ENCODE assay signal across 8 cellular contexts in genomic region chr2:39778233-39778632, GRCh38. TPM values are rescaled to one million over a fixed set of nuclear protein-coding genes. Genes with fewer than 3 reads are reported as not detected.
DNase-seq lines count a peak whose midpoint lies in the region; ATAC-seq and TF ChIP-seq lines count a peak whose summit lies in the region.

No MANE protein-coding gene starts in this region.

- TF ChIP-seq POLR2A in suprapubic skin (IDR thresholded peaks at IDR 0.05): no peak

- peak overlapping the region; percentile 99 for H3K4me3 Mint-ChIP-seq in activated naive CD4-positive, alpha-beta T cell treated with anti-CD3 and anti-CD28 coated beads, Interleukin-2, amount 50 U/mL, for 24 hours
- H3K4me3 Mint-ChIP-seq in activated CD8-positive, alpha-beta T cell treated with anti-CD3 and anti-CD28 coated beads, Interleukin-2, amount 10 ng/mL, durations not matched to agents 7 days and 5 days: peak overlapping the region; percentile 87

- TF ChIP-seq CTCF in suprapubic skin (IDR thresholded peaks at IDR 0.05): no peak
- TF ChIP-seq CTCF in mucosa of descending colon (IDR thresholded peaks at IDR 0.05): no peak

- H3K4me1 ChIP-seq in suprapubic skin (peaks cover 26% of the 10 kb centered on the region), mucosa of descending colon (ENCODE audit: low read depth) (peaks cover 7% of the 10 kb centered on the region)

- H3K36me3 ChIP-seq in suprapubic skin (no peaks in the 10 kb centered on the region), mucosa of descending colon (ENCODE audit: low read depth) (no peaks in the 10 kb centered on the region)

- POLR2A ChIA-PET in activated CD8-positive, alpha-beta T cell treated with anti-CD3 and anti-CD28 coated beads, Interleukin-2, amount 10 ng/mL, durations not matched to agents 7 days and 5 days (lab: Charles Lee): interaction anchor here (0.6 kb wide), 1 partner anchor 1936 kb away, joined by 3 read pairs; no protein-coding TSS in a partner anchor

- WGBS in suprapubic skin: 7% methylated on average over 2 of the region's 2 CpGs

- H3K27me3 Mint-ChIP-seq in activated naive CD4-positive, alpha-beta T cell treated with anti-CD3 and anti-CD28 coated beads, Interleukin-2, amount 50 U/mL, for 24 hours: no peaks in the 10 kb centered on the region
- H3K27me3 Mint-ChIP-seq in activated CD8-positive, alpha-beta T cell treated with anti-CD3 and anti-CD28 coated beads, Interleukin-2, amount 10 ng/mL, durations not matched to agents 7 days and 5 days (ENCODE audit: low read depth): no peaks in the 10 kb centered on the region

- H3K27me3 ChIP-seq in suprapubic skin: no peaks in the 10 kb centered on the region

- no peak overlapping the region for H3K27ac ChIP-seq in suprapubic skin

- TF ChIP-seq EP300 in suprapubic skin (IDR thresholded peaks at IDR 0.05): no peak

- H3K4me1 Mint-ChIP-seq in activated naive CD4-positive, alpha-beta T cell treated with anti-CD3 and anti-CD28 coated beads, Interleukin-2, amount 50 U/mL, for 24 hours: peaks cover 78% of the 10 kb centered on the region
- peaks cover 49% of the 10 kb centered on the region for H3K4me1 Mint-ChIP-seq in activated CD8-positive, alpha-beta T cell treated with anti-CD3 and anti-CD28 coated beads, Interleukin-2, amount 10 ng/mL, durations not matched to agents 7 days and 5 days (ENCODE audit: low read depth)

- ATAC-seq in activated CD8-positive, alpha-beta T cell treated with anti-CD3 and anti-CD28 coated beads, Interleukin-2, amount 10 ng/mL, durations not matched to agents 7 days and 5 days: no peak
- ATAC-seq in mucosa of descending colon: no peak

- H3K4me3 ChIP-seq in iPS-18c (ENCODE audit: insufficient read depth, low read depth, low read length): peak overlapping the region; percentile 85
- H3K4me3 ChIP-seq in suprapubic skin: peak overlapping the region; percentile 93
- H3K4me3 ChIP-seq in mucosa of descending colon: no peak overlapping the region

- H3K36me3 Mint-ChIP-seq in activated naive CD4-positive, alpha-beta T cell treated with anti-CD3 and anti-CD28 coated beads, Interleukin-2, amount 50 U/mL, for 24 hours: peaks cover 10% of the 10 kb centered on the region
- H3K36me3 Mint-ChIP-seq in activated CD8-positive, alpha-beta T cell treated with anti-CD3 and anti-CD28 coated beads, Interleukin-2, amount 10 ng/mL, durations not matched to agents 7 days and 5 days (ENCODE audit: low read depth): peaks cover 23% of the 10 kb centered on the region

- CTCF ChIA-PET in activated CD8-positive, alpha-beta T cell treated with anti-CD3 and anti-CD28 coated beads, Interleukin-2, amount 10 ng/mL, durations not matched to agents 7 days and 5 days (lab: Charles Lee): no interaction called here

- H3K9me3 Mint-ChIP-seq in activated naive CD4-positive, alpha-beta T cell treated with anti-CD3 and anti-CD28 coated beads, Interleukin-2, amount 50 U/mL, for 24 hours: no peaks in the 10 kb centered on the region
- H3K9me3 Mint-ChIP-seq in activated CD8-positive, alpha-beta T cell treated with anti-CD3 and anti-CD28 coated beads, Interleukin-2, amount 10 ng/mL, durations not matched to agents 7 days and 5 days (ENCODE audit: insufficient read depth): peaks cover 3% of the 10 kb centered on the region

- no peaks in the 10 kb centered on the region for H3K9me3 ChIP-seq in iPS-18c (ENCODE audit: control insufficient read depth, insufficient read depth, low read length)
- no peaks in the 10 kb centered on the region for H3K9me3 ChIP-seq in suprapubic skin
- no peaks in the 10 kb centered on the region for H3K9me3 ChIP-seq in mucosa of descending colon

- peak overlapping the region; percentile 98 for H3K27ac Mint-ChIP-seq in activated naive CD4-positive, alpha-beta T cell treated with anti-CD3 and anti-CD28 coated beads, Interleukin-2, amount 50 U/mL, for 24 hours
- H3K27ac Mint-ChIP-seq in activated CD8-positive, alpha-beta T cell treated with anti-CD3 and anti-CD28 coated beads, Interleukin-2, amount 10 ng/mL, durations not matched to agents 7 days and 5 days: peak overlapping the region; percentile 91

- intact Hi-C loops in posterior vena cava (cut with DNase I): no loop called here
- intact Hi-C loops in mucosa of descending colon (cut with DNase I, micrococcal nuclease): no loop called here

- DNase-seq in activated naive CD4-positive, alpha-beta T cell treated with anti-CD3 and anti-CD28 coated beads, Interleukin-2, amount 50 U/mL, for 16 hours: no peak
- DNase-seq in activated CD8-positive, alpha-beta T cell treated with anti-CD3 and anti-CD28 coated beads, Interleukin-2, amount 10 ng/mL, durations not matched to agents 7 days and 5 days: no peak
- no peak for DNase-seq in suprapubic skin (ENCODE audit: low spot score in 2 of 2)
- DNase-seq in NCI-H187 (lab: John Stamatoyannopoulos, UW): no peak
- no peak for DNase-seq in posterior vena cava (ENCODE audit: low spot score)
- DNase-seq in mucosa of descending colon: no peak

RNA-seq across cellular contexts. Expression of gene THUMPD2, which starts 0.8 kb away (rescaled TPM):
- 10 to 100 TPM; 11.1 to 11.4 TPM for total RNA-seq in activated CD8-positive, alpha-beta T cell treated with anti-CD3 and anti-CD28 coated beads, Interleukin-2, amount 10 ng/mL, durations not matched to agents 7 days and 5 days
- total RNA-seq in suprapubic skin (10 to 100 TPM in 3 of 4 donors, 1 to 10 TPM in 1; 9.7 to 27.4 (median 14.5) TPM), posterior vena cava (10 to 100 TPM in 1 of 2 donors, 1 to 10 TPM in 1; 9.9 to 10.3 TPM), mucosa of descending colon (10 to 100 TPM in 1 of 3 donors, 1 to 10 TPM in 2; 8.4 to 11.4 (median 8.7) TPM)
